Comparison of ENCODE assay signal across 13 cellular contexts in genomic region chr6:11586574-11586973, GRCh38. TPM values are rescaled to one million over a fixed set of nuclear protein-coding genes. Genes with fewer than 3 reads are reported as not detected.
A peak's percentile ranks its signal among the peaks of the same experiment; 100 is the strongest.
DNase-seq lines count a peak whose midpoint lies in the region; ATAC-seq, FAIRE-seq and TF ChIP-seq lines count a peak whose summit lies in the region.
"Had no signal": no experiment of that assay in that cellular context is flagged by ENCODE, and none has a peak within 500 bp of the region (broad histone marks: within the 10 kb centered on the region; RNA-seq: fewer than 3 reads in every experiment).

No MANE protein-coding gene starts in this region.

- intact Hi-C loops in mammary epithelial cell (cut with micrococcal nuclease), result loop anchor here (2.0 to 10.0 kb wide), 5 partner anchors 68 to 898 kb away; partner anchors contain the start of gene ADTRP

- H4K20me1 ChIP-seq in mammary epithelial cell (ENCODE audit: insufficient read depth, low read length), result no peaks in the 10 kb centered on the region
- H4K20me1 ChIP-seq: BLaER1 treated with 17β-estradiol and CSF1 and Interleukin-3, amounts not matched to agents 10 nM and 100 nM had no signal

- no peak for FAIRE-seq in GM12892 (lab: Jason Lieb, UNC)

- in situ Hi-C loops in mammary epithelial cell (cut with MboI; ENCODE audit: low sequenced_read_pairs in 2 of 2), result loop anchor here (10.0 to 25.0 kb wide), 2 partner anchors 1018 to 1301 kb away; no protein-coding TSS in a partner anchor
- in situ Hi-C loops in KBM-7 (cut with MboI; ENCODE audit: low pct_unique_long_range_greater_than_20kb, low sequenced_read_pairs), result no loop called here

- H3K4me2 ChIP-seq in mammary epithelial cell (ENCODE audit: insufficient read depth, low read depth, low read length), result no peak overlapping the region
- H3K4me2 ChIP-seq: BLaER1 treated with 17β-estradiol and CSF1 and Interleukin-3, amounts not matched to agents 10 nM and 100 nM had no signal

- no peaks in the 10 kb centered on the region for H3K36me3 ChIP-seq in mammary epithelial cell (ENCODE audit: insufficient read depth, low read length)
- H3K36me3 ChIP-seq: BLaER1 treated with 17β-estradiol and CSF1 and Interleukin-3, amounts not matched to agents 10 nM and 100 nM; cardiac muscle cell had no signal

- peak overlapping the region; percentile 73 for H3K4me3 Mint-ChIP-seq in HFFc6

- H3K79me2 ChIP-seq in mammary epithelial cell (ENCODE audit: insufficient read depth, low read length), result no peaks in the 10 kb centered on the region

- H3K4me1 ChIP-seq in mammary epithelial cell (ENCODE audit: insufficient read depth, low read length), result no peaks in the 10 kb centered on the region

- peaks cover 5% of the 10 kb centered on the region; the same call in 1 of the 2 replicates for H3K9me3 Mint-ChIP-seq in HFFc6

- peak overlapping the region; percentile 99 for H3K27ac Mint-ChIP-seq in HFFc6

- peak; percentile 36 for ATAC-seq in left lobe of liver

- TF ChIP-seq CTCF in HFFc6 (IDR thresholded peaks at IDR 0.05) (no peak), mammary epithelial cell (conservative IDR thresholded peaks at IDR 0.05 in 1 of 2, IDR thresholded peaks at IDR 0.05 in 1 of 2; ENCODE audit: extremely low read depth in 1 of 2, insufficient read depth in 1 of 2, low read depth in 1 of 2, low read length in 2 of 2) (no peak)

- H3K27me3 Mint-ChIP-seq in HFFc6 (ENCODE audit: insufficient read depth), result no peaks in the 10 kb centered on the region

- no TSS peak for BruUV-seq in mammary epithelial cell (replicated peaks; lab: Mats Ljungman, UMichigan)

- DNase-seq in A172 (ENCODE audit: low spot score), result peak; percentile 88
- peak; percentile 96 for DNase-seq in HFFc6
- peak; percentile 17 for DNase-seq in mammary epithelial cell
- no peak for DNase-seq in left lobe of liver (ENCODE audit: low spot score)
- no peak for DNase-seq in HuH-7.5 (ENCODE audit: low spot score)
- DNase-seq in KBM-7, result no peak
- DNase-seq in GM12892 (ENCODE audit: insufficient read length), result no peak
- DNase-seq in D341Med (ENCODE audit: low spot score), result no peak
- DNase-seq: activated CD8-positive, alpha-beta memory T cell treated with anti-CD3 and anti-CD28 coated beads for 24 hours; NCI-H1694 treated with DMSO at 0.1 percent for 48 hours; stimulated activated CD8-positive, alpha-beta memory T cell treated with anti-CD3 and anti-CD28 coated beads, Interleukin-4, amount 100 ng/mL, for 48 hours had no signal

- dilution Hi-C loops in mammary epithelial cell (cut with HindIII; ENCODE audit: low sequenced_read_pairs), result no loop called here

- no peaks in the 10 kb centered on the region for H3K9me3 ChIP-seq in mammary epithelial cell (replicated peaks; ENCODE audit: insufficient read depth, low read length)

- H2AFZ ChIP-seq in mammary epithelial cell (ENCODE audit: low read depth, low read length), result peak overlapping the region; percentile 31

- H3K27ac ChIP-seq in mammary epithelial cell (ENCODE audit: insufficient read depth, low read depth, low read length), result no peak overlapping the region
- H3K27ac ChIP-seq: BLaER1 treated with 17β-estradiol and CSF1 and Interleukin-3, amounts not matched to agents 10 nM and 100 nM; cardiac muscle cell had no signal

- no peak for TF ChIP-seq POLR2A in GM12892 (IDR thresholded peaks at IDR 0.05; ENCODE audit: low read depth, low read length)

- peaks cover 12% of the 10 kb centered on the region for H3K36me3 Mint-ChIP-seq in HFFc6 (ENCODE audit: low read depth)

- H3K9ac ChIP-seq in mammary epithelial cell (ENCODE audit: insufficient read depth, low read length), result no peak overlapping the region
- H3K9ac ChIP-seq: BLaER1 treated with 17β-estradiol and CSF1 and Interleukin-3, amounts not matched to agents 10 nM and 100 nM had no signal

- peaks cover 2% of the 10 kb centered on the region for H3K27me3 ChIP-seq in mammary epithelial cell (ENCODE audit: insufficient read depth, low read length)
- H3K27me3 ChIP-seq: BLaER1 treated with 17β-estradiol and CSF1 and Interleukin-3, amounts not matched to agents 10 nM and 100 nM; cardiac muscle cell had no signal

- 58% methylated on average over 6 of the region's 6 CpGs for WGBS in mammary epithelial cell (ENCODE audit: low coverage, missing lambda C conversion rate)

- peaks cover 66% of the 10 kb centered on the region for H3K4me1 Mint-ChIP-seq in HFFc6 (ENCODE audit: low read depth)

- H3K4me3 ChIP-seq in mammary epithelial cell (replicated peaks in 1 of 3; ENCODE audit: insufficient read depth in 1 of 3, low read depth in 2 of 3, low read length in 3 of 3), result no peak overlapping the region
- H3K4me3 ChIP-seq: BLaER1 treated with 17β-estradiol and CSF1 and Interleukin-3, amounts not matched to agents 10 nM and 100 nM; cardiac muscle cell had no signal

- CTCF ChIA-PET in mammary epithelial cell (lab: Charles Lee; ENCODE audit: low non-redundant PET), result interaction anchor here (0.5 kb wide), 1 partner anchor 56 kb away, joined by 5 read pairs; no protein-coding TSS in a partner anchor

RNA-seq across cellular contexts. Expression of gene TMEM170B, which starts 49.0 kb away (rescaled TPM):
- 3.2 and 4.0 TPM in 2 replicates for total RNA-seq in A172 (2014; rRNA removed; shearing (Covaris generic))
- under 1 TPM; 0.14 to 0.21 (median 0.19) TPM for total RNA-seq in HFFc6 (2021; fragmentation: NEBNext Ultra II Directional; extraction: Animal tissue kit (Norgen Biotek cat#: 25700))
- total RNA-seq in mammary epithelial cell, result under 1 TPM; 0.12 to 0.83 TPM
- 0.01 TPM for polyA plus RNA-seq in mammary epithelial cell
- 1.1 TPM for polyA minus RNA-seq in mammary epithelial cell
- total RNA-seq in left lobe of liver, result 4.3 TPM
- 5.6 TPM for polyA plus RNA-seq in GM12892 (2012; ENCODE audit: missing spikeins)

Comparison
In these comparisons a context has a peak if more than half of its experiments do, and no peak if none do; other contexts are left out.
1. DNase-seq: peak in A172 (single experiment), HFFc6 (single experiment) and mammary epithelial cell (single experiment); none in left lobe of liver (single experiment), HuH-7.5 (single experiment), KBM-7 (single experiment), GM12892 (single experiment) and D341Med (single experiment).